ENCODE assay signal across 29 cellular contexts in genomic region chr14:71475916-71476315, GRCh38.
DNase-seq lines count a peak whose midpoint lies in the region; ATAC-seq, FAIRE-seq and TF ChIP-seq lines count a peak whose summit lies in the region.
"Had no signal": no experiment of that assay in that cellular context is flagged by ENCODE, and none has a peak within 500 bp of the region (broad histone marks: within the 10 kb centered on the region; RNA-seq: fewer than 3 reads in every experiment).

No MANE protein-coding gene starts in this region.

- H3K27me3 ChIP-seq in DND-41 (ENCODE audit: insufficient read depth, low read length, poor library complexity) (no peaks in the 10 kb centered on the region), SJCRH30 (no peaks in the 10 kb centered on the region), neutrophil (no peaks in the 10 kb centered on the region), lower lobe of right lung (ENCODE audit: low read depth) (no peaks in the 10 kb centered on the region)
- H3K27me3 ChIP-seq: BLaER1 treated with 17β-estradiol and CSF1 and Interleukin-3, amounts not matched to agents 10 nM and 100 nM; cardiac muscle cell had no signal

- no peak for TF ChIP-seq POLR2A in erythroblast (IDR thresholded peaks at IDR 0.05; ENCODE audit: low read length)

- no peak for DNase-seq in DND-41
- no peak for DNase-seq in GM18507 (ENCODE audit: extremely low spot score, insufficient read length, low read depth)
- peak; percentile 7 to 27 for DNase-seq in SJCRH30
- DNase-seq in erythroblast (lab: John Stamatoyannopoulos, UW) = no peak
- DNase-seq in lower lobe of right lung = no peak
- DNase-seq in NCI-H748 treated with DMSO at 0.1 percent for 48 hours (lab: John Stamatoyannopoulos, UW) = no peak
- DNase-seq: activated naive CD4-positive, alpha-beta T cell treated with anti-CD3 and anti-CD28 coated beads for 36 hours; activated T-cell treated with anti-CD3 and anti-CD28 coated beads, Interleukin-2, amount 50 U/mL, for 1 hour; anterior cingulate cortex; Caco-2; DMS79 treated with DMSO at 0.1 percent for 48 hours; effector memory CD4-positive, alpha-beta T cell; head of caudate nucleus; NCI-H1092; NCI-H187; NCI-H345; NCI-H774; small intestine; stimulated activated CD8-positive, alpha-beta memory T cell treated with anti-CD3 and anti-CD28 coated beads, Interleukin-4, amount 100 ng/mL, for 48 hours; substantia nigra; T-helper 1 cell had no signal

- peaks cover 32% of the 10 kb centered on the region for H3K79me2 ChIP-seq in DND-41 (ENCODE audit: insufficient read depth, low read length)

- no peak for TF ChIP-seq CTCF in DND-41 (IDR thresholded peaks at IDR 0.05; ENCODE audit: borderline replicate concordance, extremely low read depth, low read length, poor library complexity, severe bottlenecking)
- no peak for TF ChIP-seq CTCF in neutrophil (IDR thresholded peaks at IDR 0.05)
- TF ChIP-seq CTCF in lower lobe of right lung (IDR thresholded peaks at IDR 0.05) = no peak

- no peaks in the 10 kb centered on the region for H3K36me3 ChIP-seq in DND-41 (ENCODE audit: insufficient read depth, low read length)
- no peaks in the 10 kb centered on the region for H3K36me3 ChIP-seq in SJCRH30
- no peaks in the 10 kb centered on the region for H3K36me3 ChIP-seq in neutrophil
- no peaks in the 10 kb centered on the region for H3K36me3 ChIP-seq in lower lobe of right lung
- H3K36me3 ChIP-seq: cardiac muscle cell had no signal

- H2AFZ ChIP-seq in DND-41 (ENCODE audit: low read depth, low read length) = no peak overlapping the region

- H3K4me1 ChIP-seq in DND-41 (ENCODE audit: insufficient read depth, low read length) (peaks cover 24% of the 10 kb centered on the region), SJCRH30 (peaks cover 17% of the 10 kb centered on the region), neutrophil (ENCODE audit: control insufficient read depth in 1 of 2, insufficient read depth in 1 of 2, low read depth in 1 of 2, low read length in 1 of 2) (peaks cover 19 to 22% of the 10 kb centered on the region in 2 experiments), lower lobe of right lung (no peaks in the 10 kb centered on the region)

- peak; percentile 64 for ATAC-seq in DND-41 (ENCODE audit: insufficient read depth, low read depth)
- ATAC-seq in HG03457 (IDR thresholded peaks at IDR 0.05; ENCODE audit: unreplicated experiment) = no peak
- no peak for ATAC-seq in lower lobe of right lung
- ATAC-seq: HepG2; natural killer cell treated with Interleukin-12 subunit alpha and Interleukin-12 subunit beta and Interleukin-15 and Interleukin-18, amount 100 ng/mL, for 72 hours had no signal

- H3K4me3 ChIP-seq in DND-41 (ENCODE audit: low read depth in 1 of 2, low read length in 2 of 2) = no peak overlapping the region
- no peak overlapping the region for H3K4me3 ChIP-seq in SJCRH30
- no peak overlapping the region for H3K4me3 ChIP-seq in neutrophil (ENCODE audit: low read depth in 1 of 2, low read length in 1 of 2)
- no peak overlapping the region for H3K4me3 ChIP-seq in lower lobe of right lung
- H3K4me3 ChIP-seq: BLaER1 treated with 17β-estradiol and CSF1 and Interleukin-3, amounts not matched to agents 10 nM and 100 nM; cardiac muscle cell; coronary artery had no signal

- H4K20me1 ChIP-seq in DND-41 (ENCODE audit: insufficient read depth, low read length) = peaks cover 8% of the 10 kb centered on the region

- H3K9me3 ChIP-seq in DND-41 (ENCODE audit: insufficient read depth, low read length, severe bottlenecking) (no peaks in the 10 kb centered on the region), SJCRH30 (replicated peaks) (no peaks in the 10 kb centered on the region), neutrophil (no peaks in the 10 kb centered on the region), lower lobe of right lung (no peaks in the 10 kb centered on the region)
- H3K9me3 ChIP-seq: BLaER1 treated with 17β-estradiol and CSF1 and Interleukin-3, amounts not matched to agents 10 nM and 100 nM; Caco-2 had no signal

- H3K4me2 ChIP-seq in DND-41 (ENCODE audit: insufficient read depth, low read length) = no peak overlapping the region

- peak; percentile 63 for FAIRE-seq in GM18507 (lab: Jason Lieb, UNC)
- FAIRE-seq: HepG2, small intestine, TTC549 had no signal

- intact Hi-C loops in lower lobe of right lung (cut with DNase I) = no loop called here

- H3K9ac ChIP-seq in DND-41 (ENCODE audit: low read depth, low read length) = no peak overlapping the region
- H3K9ac ChIP-seq: BLaER1 treated with 17β-estradiol and CSF1 and Interleukin-3, amounts not matched to agents 10 nM and 100 nM had no signal

- 0 out of 2 replicates have a peak overlapping the region, but pooled peaks have one; percentile 28 for H3K27ac ChIP-seq in DND-41 (ENCODE audit: low read length)
- H3K27ac ChIP-seq in SJCRH30 = no peak overlapping the region
- peak overlapping the region; percentile 14 for H3K27ac ChIP-seq in neutrophil
- no peak overlapping the region for H3K27ac ChIP-seq in lower lobe of right lung
- H3K27ac ChIP-seq: cardiac muscle cell, coronary artery had no signal

Comparison
In these comparisons a context has a peak if more than half of its experiments do, and no peak if none do; other contexts are left out.
1. DNase-seq: peak in SJCRH30 (2 of 2); none in DND-41 (single experiment), GM18507 (single experiment), erythroblast (0 of 2), lower lobe of right lung (single experiment) and NCI-H748 treated with DMSO at 0.1 percent for 48 hours (single experiment).
2. H3K27ac ChIP-seq: peak in DND-41 (single experiment) and neutrophil (single experiment); none in SJCRH30 (single experiment) and lower lobe of right lung (single experiment).